In the genomic region with DNA sequence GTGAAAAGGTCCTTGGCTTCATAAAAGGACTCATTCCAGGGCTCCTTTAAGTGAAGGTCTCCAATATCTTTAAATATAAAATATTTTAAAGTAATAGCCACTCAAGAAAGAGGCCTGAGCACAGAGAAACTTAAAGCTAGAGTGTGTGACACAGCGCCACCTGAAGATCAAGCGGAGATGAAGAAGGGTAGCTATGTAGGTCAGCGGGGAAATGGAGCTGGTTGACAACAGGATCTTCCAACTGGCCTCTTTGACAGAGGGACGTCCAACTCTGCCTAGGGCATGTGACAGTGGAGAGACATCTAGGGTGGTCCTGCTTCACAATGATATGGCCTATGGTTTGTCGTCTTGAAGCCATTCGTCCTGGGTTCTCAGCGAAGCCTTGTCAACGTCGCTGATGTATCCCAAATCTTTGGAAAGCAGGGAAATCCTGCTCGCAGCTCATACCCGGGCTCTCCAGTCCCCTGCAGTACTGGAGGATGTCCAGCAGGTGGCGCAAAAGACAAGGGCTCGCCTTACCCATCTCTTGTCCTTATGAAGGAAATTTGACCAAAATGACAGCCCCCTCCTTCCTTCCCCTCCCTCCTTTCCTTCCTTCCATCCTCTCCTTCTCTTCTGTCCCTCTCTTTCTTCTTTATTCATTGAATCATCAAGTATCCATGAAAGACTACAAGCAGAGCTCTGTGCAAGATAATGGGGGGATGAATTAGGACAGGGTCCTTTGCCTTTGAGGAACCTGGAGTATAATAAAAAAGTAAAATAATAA, we compare ENCODE assay signal across 9 cellular contexts. TPM values are rescaled to one million over a fixed set of nuclear protein-coding genes. Genes with fewer than 3 reads are reported as not detected.
A peak's percentile ranks its signal among the peaks of the same experiment; 100 is the strongest.
DNase-seq lines count a peak whose midpoint lies in the region; ATAC-seq, FAIRE-seq and TF ChIP-seq lines count a peak whose summit lies in the region.
"Had no signal": no experiment of that assay in that cellular context is flagged by ENCODE, and none has a peak within 500 bp of the region (broad histone marks: within the 10 kb centered on the region; RNA-seq: fewer than 3 reads in every experiment).

No MANE protein-coding gene starts in this region.

- H3K79me2 ChIP-seq in parathyroid adenoma, result no peaks in the 10 kb centered on the region

- H3K27me3 ChIP-seq in SJCRH30 (no peaks in the 10 kb centered on the region), parathyroid adenoma (ENCODE audit: control insufficient read depth, insufficient read depth, low read length) (no peaks in the 10 kb centered on the region)

- no peak for ATAC-seq in HG03025 (IDR thresholded peaks at IDR 0.05; ENCODE audit: low FRiP score, unreplicated experiment)

- H2AFZ ChIP-seq in parathyroid adenoma, result no peak overlapping the region

- H3K4me3 ChIP-seq in SJCRH30 (no peak overlapping the region), parathyroid adenoma (ENCODE audit: low read depth, low read length) (no peak overlapping the region)

- DNase-seq in ELF-1 (ENCODE audit: low read depth, low spot score) (peak; percentile 91), HTR-8/SVneo (ENCODE audit: insufficient read length, low spot score) (peak; percentile 68), SJCRH30 (peak; percentile 40 to 68), glomerular visceral epithelial cell (ENCODE audit: extremely low spot score) (peak; percentile 65), urothelium cell line (ENCODE audit: low spot score) (peak; percentile 85)
- DNase-seq in activated naive CD4-positive, alpha-beta T cell treated with Interleukin-2 at 50 U/mL for 16 hours, result peak; percentile 55

- H3K4me1 ChIP-seq in SJCRH30, result no peaks in the 10 kb centered on the region
- H3K4me1 ChIP-seq in parathyroid adenoma, result no peaks in the 10 kb centered on the region

- H3K36me3 ChIP-seq in SJCRH30, result no peaks in the 10 kb centered on the region
- H3K36me3 ChIP-seq in parathyroid adenoma (ENCODE audit: control insufficient read depth, insufficient read depth, low read length), result no peaks in the 10 kb centered on the region

- H3K9me3 ChIP-seq in SJCRH30 (replicated peaks), result no peaks in the 10 kb centered on the region
- no peaks in the 10 kb centered on the region for H3K9me3 ChIP-seq in parathyroid adenoma (ENCODE audit: control insufficient read depth, low read length)

- no peak overlapping the region for H3K4me2 ChIP-seq in parathyroid adenoma (ENCODE audit: low read length)

- H3K27ac ChIP-seq in SJCRH30 (no peak overlapping the region), parathyroid adenoma (no peak overlapping the region)

- FAIRE-seq in HTR-8/SVneo (lab: Jason Lieb, UNC) (peak; percentile 57), urothelium cell line (lab: Jason Lieb, UNC) (peak; percentile 48)
- FAIRE-seq: endometrium had no signal

- peak; percentile 98 for TF ChIP-seq CTCF in parathyroid adenoma (IDR thresholded peaks at IDR 0.05)

- H3K9ac ChIP-seq in parathyroid adenoma, result no peak overlapping the region

RNA-seq across cellular contexts. Expression of a gene that starts 59.6 kb away (rescaled TPM):
- total RNA-seq in SJCRH30 (2014; rRNA removed; shearing (Covaris generic)), result not detected in 2 replicates
